ENCODE assay signal across 9 cellular contexts in genomic region chr13:106493569-106493968, GRCh38. TPM values are rescaled to one million over a fixed set of nuclear protein-coding genes. Genes with fewer than 3 reads are reported as not detected.
DNase-seq lines count a peak whose midpoint lies in the region; ATAC-seq and TF ChIP-seq lines count a peak whose summit lies in the region.
"Had no signal": no experiment of that assay in that cellular context is flagged by ENCODE, and none has a peak within 500 bp of the region (broad histone marks: within the 10 kb centered on the region; RNA-seq: fewer than 3 reads in every experiment).

No MANE protein-coding gene starts in this region.

- no peak overlapping the region for H3K27ac ChIP-seq in BLaER1
- peak overlapping the region; percentile 98 for H3K27ac ChIP-seq in cingulate gyrus (ENCODE audit: low read depth, low read length)
- H3K27ac ChIP-seq in spleen = no peak overlapping the region
- H3K27ac ChIP-seq in PC-3 (ENCODE audit: low read length) = no peak overlapping the region

- WGBS in spleen, 5 donors = 14 to 35% (median 27%) methylated on average over 13 of the region's 13 CpGs

- peak overlapping the region; percentile 83 for H3K4me2 ChIP-seq in BLaER1
- H3K4me2 ChIP-seq in PC-3 (ENCODE audit: low read length) = no peak overlapping the region

- H3K36me3 ChIP-seq in BLaER1 = peaks cover 58% of the 10 kb centered on the region
- peaks cover 0 to 16% (median 4%) of the 10 kb centered on the region in 6 donors for H3K36me3 ChIP-seq in spleen
- H3K36me3 ChIP-seq in PC-3 (ENCODE audit: low read depth, low read length) = peaks cover 12% of the 10 kb centered on the region; the same call in 1 of the 2 replicates

- H3F3A ChIP-seq in PC-3 (ENCODE audit: low read length, unreplicated experiment) = no peaks in the 10 kb centered on the region

- intact Hi-C loops in spleen (cut with DNase I; ENCODE audit: low total_unique reads) (no loop called here), PC-3 (cut with micrococcal nuclease) (no loop called here)

- no peaks in the 10 kb centered on the region for H3K9me3 ChIP-seq in BLaER1
- no peaks in the 10 kb centered on the region for H3K9me3 ChIP-seq in spleen
- no peaks in the 10 kb centered on the region for H3K9me3 ChIP-seq in PC-3 (ENCODE audit: low read length)

- TF ChIP-seq POLR2A in spleen (IDR thresholded peaks at IDR 0.05) = no peak

- CTCF ChIA-PET in PC-3 (lab: Charles Lee) = no interaction called here

- no TSS peak for BruUV-seq in PC-3 (replicated peaks; lab: Mats Ljungman, UMichigan)

- POLR2A ChIA-PET in PC-3 (lab: Charles Lee; ENCODE audit: unreplicated experiment) = no interaction called here

- peaks cover 82% of the 10 kb centered on the region for H3K4me1 ChIP-seq in BLaER1
- peaks cover 0 to 65% (median 21%) of the 10 kb centered on the region in 6 donors for H3K4me1 ChIP-seq in spleen
- no peaks in the 10 kb centered on the region for H3K4me1 ChIP-seq in PC-3 (ENCODE audit: insufficient read depth, low read length)

- TF ChIP-seq CTCF in spleen (IDR thresholded peaks at IDR 0.05 in 8 of 11, conservative IDR thresholded peaks at IDR 0.05 in 3 of 11) (no peak), PC-3 (conservative IDR thresholded peaks at IDR 0.05; ENCODE audit: low read depth, low read length) (no peak)

- DNase-seq in middle frontal gyrus (ENCODE audit: extremely low spot score, low spot score) = no peak
- DNase-seq in 8988T = no peak
- DNase-seq in spleen = no peak
- DNase-seq in PC-3 = no peak
- DNase-seq: CD4-positive, CD25-positive, alpha-beta regulatory T cell had no signal

- H3K9ac ChIP-seq in BLaER1 = no peak overlapping the region
- no peak overlapping the region for H3K9ac ChIP-seq in PC-3 (ENCODE audit: low read length)

- no peaks in the 10 kb centered on the region for H3K9me2 ChIP-seq in PC-3 (replicated peaks; ENCODE audit: low read length)

- ATAC-seq in GM19395 (IDR thresholded peaks at IDR 0.05; ENCODE audit: unreplicated experiment) (peak; percentile 86), HG03175 (IDR thresholded peaks at IDR 0.05; ENCODE audit: unreplicated experiment) (peak; percentile 82), PC-3 (no peak)

- H3K4me3 ChIP-seq in BLaER1 (no peak overlapping the region), spleen (no peak overlapping the region), PC-3 (ENCODE audit: low read length) (no peak overlapping the region)

- H3K79me2 ChIP-seq in PC-3 (ENCODE audit: low read length) = no peaks in the 10 kb centered on the region

- H2AFZ ChIP-seq in PC-3 (ENCODE audit: low read length) = no peak overlapping the region

- H4K20me1 ChIP-seq in BLaER1 = peaks cover 100% of the 10 kb centered on the region
- no peaks in the 10 kb centered on the region for H4K20me1 ChIP-seq in PC-3 (ENCODE audit: low read length)

- H3K27me3 ChIP-seq in BLaER1 (no peaks in the 10 kb centered on the region), spleen (replicated peaks in 1 of 7) (peaks cover 0 to 68% (median 0%) of the 10 kb centered on the region in 7 donors), PC-3 (ENCODE audit: low read length) (no peaks in the 10 kb centered on the region)

RNA-seq across cellular contexts. Expression of gene EFNB2, which starts 41.9 kb away (rescaled TPM):
- total RNA-seq in spleen (10 to 100 TPM; 12.4 to 22.9 (median 17.6) TPM), PC-3 (2014; rRNA removed) (16.4 and 17.5 TPM in 2 replicates)
- 1 to 10 TPM; 2.9 to 7.1 (median 6.8) TPM for polyA plus RNA-seq in spleen
